ENCODE assay signal across 8 cellular contexts in the genomic region with DNA sequence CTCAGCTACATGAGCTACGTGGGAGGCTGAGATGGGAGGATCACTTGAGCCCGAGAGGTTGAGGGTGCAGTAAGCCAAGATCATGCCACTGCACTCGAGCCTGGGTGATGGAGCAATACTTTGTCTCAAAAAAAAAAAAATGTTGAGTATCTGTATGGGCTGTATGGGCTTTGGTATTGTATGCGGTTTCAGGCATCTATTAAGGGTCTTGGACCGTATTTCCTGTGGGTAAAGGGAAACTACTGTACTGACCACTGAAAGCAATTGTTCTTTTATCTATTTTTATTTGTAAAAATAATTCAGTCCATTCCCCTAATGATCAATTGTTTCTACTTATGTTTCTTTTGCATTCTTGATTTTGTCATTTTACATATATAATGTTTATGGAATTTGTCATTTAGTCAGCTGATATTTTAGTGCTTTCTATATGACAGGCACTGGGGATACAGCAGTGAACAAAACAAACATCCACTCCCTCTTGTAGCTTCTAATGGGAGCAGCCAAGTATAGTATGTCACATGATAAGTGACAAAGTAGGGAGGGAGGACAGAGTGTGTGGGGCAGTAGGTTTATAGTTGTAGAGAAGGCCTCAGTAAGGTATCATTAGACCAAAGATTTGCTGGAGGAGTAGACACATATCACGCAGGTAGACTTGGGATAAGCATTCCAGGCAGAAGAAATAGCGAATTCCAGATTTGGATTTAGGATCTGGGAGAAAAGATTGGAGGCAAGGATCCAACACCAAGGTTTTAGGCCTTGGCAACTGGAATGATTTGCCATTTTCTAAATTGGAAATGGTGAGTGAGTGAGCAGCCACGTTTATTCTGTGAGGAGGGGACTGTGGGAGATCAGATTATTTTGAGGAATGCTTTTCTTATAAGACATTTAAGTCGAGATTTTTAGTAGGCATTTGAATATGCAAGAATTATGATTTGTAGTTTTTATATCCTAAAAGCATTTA. TPM values are rescaled to one million over a fixed set of nuclear protein-coding genes. Genes with fewer than 3 reads are reported as not detected.
DNase-seq lines count a peak whose midpoint lies in the region; ATAC-seq and TF ChIP-seq lines count a peak whose summit lies in the region.

No MANE protein-coding gene starts in this region.

- H3K9me3 Mint-ChIP-seq in CD8-positive, alpha-beta T cell = no peaks in the 10 kb centered on the region
- no peaks in the 10 kb centered on the region for H3K9me3 Mint-ChIP-seq in stimulated activated effector memory CD8-positive, alpha-beta T cell treated with anti-CD3 and anti-CD28 coated beads, Interleukin-12 subunit alpha, Interleukin-12 subunit beta, amount 100 ng/mL, for 72 hours
- no peaks in the 10 kb centered on the region for H3K9me3 Mint-ChIP-seq in neural progenitor cell

- no peak overlapping the region for H4K8ac ChIP-seq in mesenchymal stem cell (ENCODE audit: low read length)

- H3K79me2 ChIP-seq in neural progenitor cell (ENCODE audit: low read depth) = peaks cover 89% of the 10 kb centered on the region

- H3K4ac ChIP-seq in mesenchymal stem cell (ENCODE audit: low read depth in 1 of 2, low read length in 2 of 2) = no peak overlapping the region

- no peak overlapping the region for H3K23ac ChIP-seq in mesenchymal stem cell (ENCODE audit: low read length in 2 of 2)

- peak; percentile 6 for DNase-seq in NCI-H2227 (lab: John Stamatoyannopoulos, UW; ENCODE audit: unreplicated experiment)
- DNase-seq in mesenchymal stem cell = no peak
- no peak for DNase-seq in CD8-positive, alpha-beta T cell
- DNase-seq in stimulated activated effector memory CD8-positive, alpha-beta T cell treated with anti-CD3 and anti-CD28 coated beads, Interleukin-12 subunit alpha, Interleukin-12 subunit beta, amount 100 ng/mL, for 72 hours (ENCODE audit: low spot score in 2 of 2) = no peak
- no peak for DNase-seq in NCI-H1092 treated with DMSO at 0.1 percent for 48 hours (lab: John Stamatoyannopoulos, UW)
- no peak for DNase-seq in neural progenitor cell (ENCODE audit: low spot score)

- H2BK5ac ChIP-seq in mesenchymal stem cell (ENCODE audit: low read depth, low read length, poor library complexity, severe bottlenecking) = no peak overlapping the region

- TF ChIP-seq CTCF in HEK293 (tag by site-specific recombination; IDR thresholded peaks at IDR 0.05) (no peak), neural progenitor cell (IDR thresholded peaks at IDR 0.05) (no peak)
- TF ChIP-seq CTCF in CD8-positive, alpha-beta T cell (IDR thresholded peaks at IDR 0.05) = no peak

- H3K4me1 ChIP-seq in HEK293 (ENCODE audit: control insufficient read depth, insufficient read depth, low read length) (peaks cover 11% of the 10 kb centered on the region), mesenchymal stem cell (ENCODE audit: control insufficient read depth, insufficient read depth, low read depth, low read length) (peaks cover 7% of the 10 kb centered on the region), neural progenitor cell (peaks cover 6% of the 10 kb centered on the region)
- H3K4me1 ChIP-seq in CD8-positive, alpha-beta T cell (ENCODE audit: insufficient read depth, low read length) = peaks cover 8% of the 10 kb centered on the region

- H2AFZ ChIP-seq in mesenchymal stem cell (ENCODE audit: low read depth, low read length) (no peak overlapping the region), neural progenitor cell (replicated peaks) (no peak overlapping the region)

- peaks cover 4% of the 10 kb centered on the region for H3K79me1 ChIP-seq in mesenchymal stem cell (replicated peaks; ENCODE audit: low read length, poor library complexity, severe bottlenecking)

- CTCF ChIA-PET in HEK293 (lab: Yijun Ruan, JAX) = no interaction called here
- CTCF ChIA-PET in CD8-positive, alpha-beta T cell (lab: Charles Lee) = no interaction called here

- H3K18ac ChIP-seq in mesenchymal stem cell (ENCODE audit: low read depth in 1 of 2, low read length in 2 of 2) = no peak overlapping the region

- peak; percentile 83 for ATAC-seq in GM18517 (IDR thresholded peaks at IDR 0.05; ENCODE audit: unreplicated experiment)
- ATAC-seq in CD8-positive, alpha-beta T cell = no peak
- no peak for ATAC-seq in stimulated activated effector memory CD8-positive, alpha-beta T cell treated with anti-CD3 and anti-CD28 coated beads, Interleukin-12 subunit alpha, Interleukin-12 subunit beta, amount 100 ng/mL, for 72 hours

- no peaks in the 10 kb centered on the region for H3K27me3 Mint-ChIP-seq in CD8-positive, alpha-beta T cell (ENCODE audit: low read depth)
- H3K27me3 Mint-ChIP-seq in neural progenitor cell (ENCODE audit: insufficient read depth, low read depth) = no peaks in the 10 kb centered on the region

- H2AK5ac ChIP-seq in mesenchymal stem cell (ENCODE audit: low read length, severe bottlenecking) = no peak overlapping the region

- no peak overlapping the region for H3K27ac Mint-ChIP-seq in CD8-positive, alpha-beta T cell
- no peak overlapping the region for H3K27ac Mint-ChIP-seq in stimulated activated effector memory CD8-positive, alpha-beta T cell treated with anti-CD3 and anti-CD28 coated beads, Interleukin-12 subunit alpha, Interleukin-12 subunit beta, amount 100 ng/mL, for 72 hours
- H3K27ac Mint-ChIP-seq in neural progenitor cell = no peak overlapping the region

- H3K27me3 ChIP-seq in mesenchymal stem cell (ENCODE audit: control insufficient read depth in 1 of 2, insufficient read depth in 1 of 2, low read length in 2 of 2) (no peaks in the 10 kb centered on the region), neural progenitor cell (no peaks in the 10 kb centered on the region)
- no peaks in the 10 kb centered on the region for H3K27me3 ChIP-seq in CD8-positive, alpha-beta T cell (ENCODE audit: insufficient read depth, low read length)

- H3K36me3 ChIP-seq in HEK293 (ENCODE audit: control insufficient read depth in 2 of 2, insufficient read depth in 1 of 2, low read length in 2 of 2) (peaks cover 11 to 22% of the 10 kb centered on the region in 2 experiments; a peak in 2 of 3 replicates), mesenchymal stem cell (ENCODE audit: control insufficient read depth in 1 of 2, insufficient read depth in 2 of 2, low read depth in 1 of 2, low read length in 2 of 2) (peaks cover 0 to 10% of the 10 kb centered on the region in 2 experiments), neural progenitor cell (no peaks in the 10 kb centered on the region)
- peaks cover 5% of the 10 kb centered on the region for H3K36me3 ChIP-seq in CD8-positive, alpha-beta T cell (ENCODE audit: insufficient read depth, low read length)

- no peak overlapping the region for H3K4me3 Mint-ChIP-seq in CD8-positive, alpha-beta T cell
- H3K4me3 Mint-ChIP-seq in stimulated activated effector memory CD8-positive, alpha-beta T cell treated with anti-CD3 and anti-CD28 coated beads, Interleukin-12 subunit alpha, Interleukin-12 subunit beta, amount 100 ng/mL, for 72 hours = no peak overlapping the region
- no peak overlapping the region for H3K4me3 Mint-ChIP-seq in neural progenitor cell

- H3K36me3 Mint-ChIP-seq in CD8-positive, alpha-beta T cell = peaks cover 15% of the 10 kb centered on the region
- H3K36me3 Mint-ChIP-seq in stimulated activated effector memory CD8-positive, alpha-beta T cell treated with anti-CD3 and anti-CD28 coated beads, Interleukin-12 subunit alpha, Interleukin-12 subunit beta, amount 100 ng/mL, for 72 hours = peaks cover 31% of the 10 kb centered on the region
- H3K36me3 Mint-ChIP-seq in neural progenitor cell = peaks cover 2% of the 10 kb centered on the region

- WGBS in mesenchymal stem cell = over 99% methylated on average over 8 of the region's 9 CpGs

- peak overlapping the region; percentile 21; the same call in 1 of the 2 replicates for H3K27ac ChIP-seq in HEK293 (ENCODE audit: extremely low read depth, low read depth, low read length)
- no peak overlapping the region for H3K27ac ChIP-seq in mesenchymal stem cell (ENCODE audit: low read length, poor library complexity, severe bottlenecking)
- no peak overlapping the region for H3K27ac ChIP-seq in CD8-positive, alpha-beta T cell (ENCODE audit: low read depth, low read length)
- no peak overlapping the region for H3K27ac ChIP-seq in neural progenitor cell

- no peak overlapping the region for H3K14ac ChIP-seq in mesenchymal stem cell (ENCODE audit: low read length in 2 of 2)

- H3K4me3 ChIP-seq in HEK293 (ENCODE audit: low read depth, low read length) (no peak overlapping the region), mesenchymal stem cell (ENCODE audit: insufficient read depth in 1 of 2, low read depth in 1 of 2, low read length in 2 of 2) (no peak overlapping the region), neural progenitor cell (no peak overlapping the region)
- no peak overlapping the region for H3K4me3 ChIP-seq in CD8-positive, alpha-beta T cell (ENCODE audit: low read depth, low read length)

- peaks cover 36% of the 10 kb centered on the region for H3K4me1 Mint-ChIP-seq in CD8-positive, alpha-beta T cell (ENCODE audit: low read depth)
- peaks cover 15% of the 10 kb centered on the region for H3K4me1 Mint-ChIP-seq in stimulated activated effector memory CD8-positive, alpha-beta T cell treated with anti-CD3 and anti-CD28 coated beads, Interleukin-12 subunit alpha, Interleukin-12 subunit beta, amount 100 ng/mL, for 72 hours
- peaks cover 5% of the 10 kb centered on the region for H3K4me1 Mint-ChIP-seq in neural progenitor cell

- peaks cover 23% of the 10 kb centered on the region for H4K20me1 ChIP-seq in neural progenitor cell (ENCODE audit: low read depth)

- peak overlapping the region; percentile 27 for H4K91ac ChIP-seq in mesenchymal stem cell (ENCODE audit: low read length)

- H3K4me2 ChIP-seq in mesenchymal stem cell (ENCODE audit: low read length, poor library complexity, severe bottlenecking) (no peak overlapping the region), neural progenitor cell (no peak overlapping the region)

- POLR2A ChIA-PET in HEK293 (lab: Yijun Ruan, JAX) = interaction anchor here (0.7 kb wide), 1 partner anchor 131 kb away, joined by 5 read pairs; no protein-coding TSS in a partner anchor
- POLR2A ChIA-PET in CD8-positive, alpha-beta T cell (lab: Charles Lee) = no interaction called here

- no peak overlapping the region for H2BK120ac ChIP-seq in mesenchymal stem cell (ENCODE audit: low read depth, low read length)

- intact Hi-C loops in CD8-positive, alpha-beta T cell (cut with DNase I, micrococcal nuclease) = loop anchor here in 1 of 2 experiments (10.0 kb wide), 1 partner anchor 169 kb away; a partner anchor contains a TSS

- H3K9ac ChIP-seq in mesenchymal stem cell (ENCODE audit: low read length) (no peak overlapping the region), neural progenitor cell (no peak overlapping the region)

- H3F3A ChIP-seq in neural progenitor cell (ENCODE audit: low read depth) = peaks cover 2% of the 10 kb centered on the region

- no peak overlapping the region for H2BK12ac ChIP-seq in mesenchymal stem cell (ENCODE audit: low read length in 2 of 2)

- H3K9me3 ChIP-seq in HEK293 (ENCODE audit: control insufficient read depth, insufficient read depth, low read depth, low read length) (no peaks in the 10 kb centered on the region), mesenchymal stem cell (ENCODE audit: control insufficient read depth, low read length) (no peaks in the 10 kb centered on the region), neural progenitor cell (ENCODE audit: low read depth) (no peaks in the 10 kb centered on the region)
- H3K9me3 ChIP-seq in CD8-positive, alpha-beta T cell (ENCODE audit: low read length) = no peaks in the 10 kb centered on the region

- H2BK15ac ChIP-seq in mesenchymal stem cell (ENCODE audit: low read depth, poor library complexity, severe bottlenecking) = no peak overlapping the region

RNA-seq across cellular contexts. Expression of a gene that starts 6.0 kb away (rescaled TPM):
- polyA plus RNA-seq in mesenchymal stem cell (2013, experiment 1 of 2) = 67.4 TPM
- polyA plus RNA-seq in mesenchymal stem cell (2013, experiment 2 of 2) = 64.8 TPM
- 10 to 100 TPM; 14.7 to 17.3 TPM for total RNA-seq in CD8-positive, alpha-beta T cell
- 112 and 133 TPM in 2 replicates for total RNA-seq in neural progenitor cell (ENCODE audit: low replicate concordance)

RNA-seq across cellular contexts. Expression of a gene that starts 9.3 kb away (rescaled TPM):
- 10.5 TPM for polyA plus RNA-seq in mesenchymal stem cell (2013, experiment 1 of 2)
- 10.8 TPM for polyA plus RNA-seq in mesenchymal stem cell (2013, experiment 2 of 2)
- 10 to 100 TPM in 1 of 2 experiments, 1 to 10 TPM in 1; 9.7 to 10.3 TPM for total RNA-seq in CD8-positive, alpha-beta T cell
- 84.5 and 107 TPM in 2 replicates for total RNA-seq in neural progenitor cell (ENCODE audit: low replicate concordance)

RNA-seq across cellular contexts. Expression of a gene that starts 37.7 kb away (rescaled TPM):
- polyA plus RNA-seq in mesenchymal stem cell (2013, experiment 1 of 2) = 10.2 TPM
- polyA plus RNA-seq in mesenchymal stem cell (2013, experiment 2 of 2) = 10.0 TPM
- 10 to 100 TPM; 37.2 to 39.1 TPM for total RNA-seq in CD8-positive, alpha-beta T cell
- total RNA-seq in neural progenitor cell (ENCODE audit: low replicate concordance) = 21.1 and 28.0 TPM in 2 replicates
